Comparison of ENCODE assay signal across 20 cellular contexts in the genomic region with DNA sequence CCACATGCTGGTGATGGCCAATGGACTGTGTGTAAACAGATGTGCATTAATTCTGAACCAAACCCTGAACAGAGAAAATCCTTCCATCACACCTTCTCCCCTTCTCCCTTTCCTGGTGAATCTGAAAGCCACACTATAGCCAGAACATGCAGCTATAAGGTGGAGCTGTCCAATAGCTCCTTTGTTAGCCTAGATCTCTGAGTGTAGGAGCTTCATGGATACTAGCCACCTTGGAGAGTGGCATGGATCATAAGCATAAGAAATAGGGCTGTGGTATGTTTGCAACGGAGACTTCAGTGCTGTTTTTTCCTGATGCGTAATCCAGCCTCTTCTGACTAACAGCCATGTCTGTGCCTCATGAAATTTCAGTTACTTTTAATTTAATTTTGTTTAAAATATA.
DNase-seq lines count a peak whose midpoint lies in the region; ATAC-seq and TF ChIP-seq lines count a peak whose summit lies in the region.
"Had no signal": no experiment of that assay in that cellular context is flagged by ENCODE, and none has a peak within 500 bp of the region (broad histone marks: within the 10 kb centered on the region; RNA-seq: fewer than 3 reads in every experiment).

No MANE protein-coding gene starts in this region.

- H3K27me3 ChIP-seq in PC-3 (ENCODE audit: low read length), result no peaks in the 10 kb centered on the region
- H3K27me3 ChIP-seq in sigmoid colon, result no peaks in the 10 kb centered on the region
- H3K27me3 ChIP-seq in endodermal cell (ENCODE audit: control insufficient read depth, insufficient read depth, low read length, poor library complexity, severe bottlenecking), result no peaks in the 10 kb centered on the region

- H3K9me3 ChIP-seq in PC-3 (ENCODE audit: low read length) (no peaks in the 10 kb centered on the region), sigmoid colon (no peaks in the 10 kb centered on the region), endodermal cell (ENCODE audit: control insufficient read depth, low read length) (no peaks in the 10 kb centered on the region)

- no peaks in the 10 kb centered on the region for H3K9me3 Mint-ChIP-seq in endodermal cell
- H3K9me3 Mint-ChIP-seq: activated CD4-positive, alpha-beta memory T cell treated with anti-CD3 and anti-CD28 coated beads for 36 hours had no signal

- ATAC-seq in PC-3, result no peak
- ATAC-seq: activated T-cell treated with anti-CD3 and anti-CD28 coated beads, Interleukin-2, amount 50 U/mL, for 4 hours; natural killer cell; T-helper 17 cell had no signal

- no peak for TF ChIP-seq CTCF in PC-3 (conservative IDR thresholded peaks at IDR 0.05; ENCODE audit: low read depth, low read length)
- TF ChIP-seq CTCF in choroid plexus epithelial cell (conservative IDR thresholded peaks at IDR 0.05; ENCODE audit: low read depth, low read length), result no peak
- TF ChIP-seq CTCF in sigmoid colon (IDR thresholded peaks at IDR 0.05), result no peak
- no peak for TF ChIP-seq CTCF in endodermal cell (conservative IDR thresholded peaks at IDR 0.05)

- no peak overlapping the region for H3K4me3 Mint-ChIP-seq in endodermal cell
- H3K4me3 Mint-ChIP-seq: activated CD4-positive, alpha-beta memory T cell treated with anti-CD3 and anti-CD28 coated beads for 36 hours; activated naive CD8-positive, alpha-beta T cell treated with anti-CD3 and anti-CD28 coated beads, Interleukin-2, amount 10 ng/mL, durations not matched to agents 7 days and 5 days; activated T-cell treated with anti-CD3 and anti-CD28 coated beads, Interleukin-2, amount 50 U/mL, for 4 hours; natural killer cell had no signal

- DNase-seq in EH (ENCODE audit: low read depth) (peak; percentile 38), PC-3 (peak; percentile 33), choroid plexus epithelial cell (ENCODE audit: low read depth) (peak; percentile 52), kidney tubule cell (ENCODE audit: low spot score) (peak; percentile 25), sigmoid colon (no peak), glomerular visceral epithelial cell (ENCODE audit: extremely low spot score) (no peak), endodermal cell (no peak)
- DNase-seq in stimulated activated CD4-positive, alpha-beta T cell treated with anti-CD3 and anti-CD28 coated beads, Interleukin-2, amount 100 ng/mL, for 24 hours, result no peak
- DNase-seq: activated CD4-positive, alpha-beta memory T cell treated with anti-CD3 and anti-CD28 coated beads for 36 hours; activated naive CD8-positive, alpha-beta T cell treated with anti-CD3 and anti-CD28 coated beads, Interleukin-2, amount 10 ng/mL, durations not matched to agents 7 days and 5 days; activated T-cell treated with anti-CD3 and anti-CD28 coated beads, Interleukin-2, amount 50 U/mL, for 4 hours; natural killer cell; NCI-H1436; NCI-H2171; SIG-M5; stimulated activated CD4-positive, alpha-beta T cell treated with anti-CD3 and anti-CD28 coated beads, Interleukin-4, amount 100 ng/mL, for 1 hour; T-helper 17 cell; WERI-Rb-1 had no signal

- H3K4me2 ChIP-seq in PC-3 (ENCODE audit: low read length), result no peak overlapping the region

- H3K9ac ChIP-seq in PC-3 (ENCODE audit: low read length) (no peak overlapping the region), endodermal cell (ENCODE audit: extremely low read depth, low read length, poor library complexity, severe bottlenecking) (no peak overlapping the region)
- H3K9ac ChIP-seq: parathyroid adenoma had no signal

- H3K36me3 Mint-ChIP-seq in endodermal cell (ENCODE audit: low read depth), result no peaks in the 10 kb centered on the region
- H3K36me3 Mint-ChIP-seq: activated CD4-positive, alpha-beta memory T cell treated with anti-CD3 and anti-CD28 coated beads for 36 hours; natural killer cell had no signal

- no peaks in the 10 kb centered on the region for H3K4me1 Mint-ChIP-seq in endodermal cell
- H3K4me1 Mint-ChIP-seq: natural killer cell had no signal

- H3F3A ChIP-seq in PC-3 (ENCODE audit: low read length, unreplicated experiment), result peaks cover 8% of the 10 kb centered on the region

- intact Hi-C loops in PC-3 (cut with micrococcal nuclease) (no loop called here), sigmoid colon (cut with DNase I) (no loop called here)

- BruUV-seq in PC-3 (replicated peaks; lab: Mats Ljungman, UMichigan), result no TSS peak

- H3K36me3 ChIP-seq in PC-3 (ENCODE audit: low read depth, low read length), result no peaks in the 10 kb centered on the region
- no peaks in the 10 kb centered on the region for H3K36me3 ChIP-seq in sigmoid colon
- H3K36me3 ChIP-seq in endodermal cell (ENCODE audit: control insufficient read depth, insufficient read depth, low read length), result no peaks in the 10 kb centered on the region
- H3K36me3 ChIP-seq: WERI-Rb-1 had no signal

- TF ChIP-seq POLR2A in sigmoid colon (IDR thresholded peaks at IDR 0.05), result no peak

- H3K4me1 ChIP-seq in PC-3 (ENCODE audit: insufficient read depth, low read length) (peaks cover 34% of the 10 kb centered on the region), sigmoid colon (peaks cover 0 to 21% (median 15%) of the 10 kb centered on the region in 4 donors), endodermal cell (ENCODE audit: control insufficient read depth, insufficient read depth, low read length) (no peaks in the 10 kb centered on the region)

- 93 to 97% methylated on average over 2 of the region's 2 CpGs for whole genome bisulfite sequencing in sigmoid colon, 2 donors
- WGBS in endodermal cell (ENCODE audit: insufficient coverage in 1 of 2, insufficient read length in 1 of 2), 2 experiments, result 50 to 81% methylated on average over 1 to 2 of the region's 2 CpGs

- no peaks in the 10 kb centered on the region for H3K79me2 ChIP-seq in PC-3 (ENCODE audit: low read length)
- H3K79me2 ChIP-seq: parathyroid adenoma had no signal

- H3K27ac ChIP-seq in PC-3 (ENCODE audit: low read length) (no peak overlapping the region), sigmoid colon (no peak overlapping the region), endodermal cell (ENCODE audit: low read depth, low read length) (no peak overlapping the region)
- H3K27ac ChIP-seq: parathyroid adenoma, WERI-Rb-1 had no signal

- H3K27me3 Mint-ChIP-seq in endodermal cell (ENCODE audit: insufficient read depth), result no peaks in the 10 kb centered on the region
- H3K27me3 Mint-ChIP-seq: activated naive CD8-positive, alpha-beta T cell treated with anti-CD3 and anti-CD28 coated beads, Interleukin-2, amount 10 ng/mL, durations not matched to agents 7 days and 5 days; T-helper 17 cell had no signal

- H2AFZ ChIP-seq in PC-3 (ENCODE audit: low read length), result no peak overlapping the region
- H2AFZ ChIP-seq: parathyroid adenoma had no signal

- H3K4me3 ChIP-seq in PC-3 (ENCODE audit: low read length), result no peak overlapping the region
- no peak overlapping the region for H3K4me3 ChIP-seq in choroid plexus epithelial cell (ENCODE audit: low read depth, low read length)
- H3K4me3 ChIP-seq in sigmoid colon, result no peak overlapping the region
- H3K4me3 ChIP-seq in endodermal cell (ENCODE audit: low read length), result no peak overlapping the region
- H3K4me3 ChIP-seq: lung had no signal

- TF ChIP-seq EP300 in sigmoid colon (IDR thresholded peaks at IDR 0.05), result no peak

- no peak overlapping the region for H3K27ac Mint-ChIP-seq in endodermal cell
- H3K27ac Mint-ChIP-seq: activated CD4-positive, alpha-beta memory T cell treated with anti-CD3 and anti-CD28 coated beads for 36 hours; activated naive CD8-positive, alpha-beta T cell treated with anti-CD3 and anti-CD28 coated beads, Interleukin-2, amount 10 ng/mL, durations not matched to agents 7 days and 5 days; natural killer cell; T-helper 17 cell had no signal

- H4K20me1 ChIP-seq in PC-3 (ENCODE audit: low read length), result no peaks in the 10 kb centered on the region

- POLR2A ChIA-PET in PC-3 (lab: Charles Lee; ENCODE audit: unreplicated experiment), result no interaction called here

- H3K9me2 ChIP-seq in PC-3 (replicated peaks; ENCODE audit: low read length), result no peaks in the 10 kb centered on the region

- CTCF ChIA-PET in PC-3 (lab: Charles Lee), result no interaction called here

Comparison
In these comparisons a context has a peak if more than half of its experiments do, and no peak if none do; other contexts are left out.
1. DNase-seq: peak in EH (single experiment), PC-3 (single experiment), choroid plexus epithelial cell (single experiment) and kidney tubule cell (single experiment); none in sigmoid colon (single experiment), glomerular visceral epithelial cell (single experiment), endodermal cell (single experiment) and stimulated activated CD4-positive, alpha-beta T cell treated with anti-CD3 and anti-CD28 coated beads, Interleukin-2, amount 100 ng/mL, for 24 hours (0 of 2).